ENCODE assay signal across 28 cellular contexts in genomic region chr10:28520346-28520745, GRCh38.
"Had no signal": no experiment of that assay in that cellular context is flagged by ENCODE, and none has a peak within 500 bp of the region (broad histone marks: within the 10 kb centered on the region; RNA-seq: fewer than 3 reads in every experiment).

No MANE protein-coding gene starts in this region.

- DNase-seq: activated CD4-positive, alpha-beta memory T cell treated with anti-CD3 and anti-CD28 coated beads, Interleukin-2, amount 10 ng/mL, durations not matched to agents 7 days and 5 days; activated CD4-positive, alpha-beta T cell treated with anti-CD3 and anti-CD28 coated beads for 36 hours; activated CD4-positive, alpha-beta T cell treated with anti-CD3 and anti-CD28 coated beads, Interleukin-2, amount 10 ng/mL, durations not matched to agents 7 days and 5 days; activated CD4-positive, alpha-beta T cell treated with anti-CD3 and anti-CD28 coated beads, Interleukin-2, amount 50 U/mL, for 4 hours; activated CD4-positive, CD25-positive, alpha-beta regulatory T cell; activated CD4-positive, CD25-positive, alpha-beta regulatory T cell treated with anti-CD3 and anti-CD28 coated beads, Interleukin-2, amount 50 U/mL, for 72 hours; activated effector memory CD4-positive, alpha-beta T cell treated with Interleukin-2 at 50 U/mL for 16 hours; activated gamma-delta T cell treated with Interleukin-2 at 50 U/mL for 16 hours; activated naive CD4-positive, alpha-beta T cell treated with anti-CD3 and anti-CD28 coated beads, Interleukin-2, amount 50 U/mL, for 16 hours; activated naive CD4-positive, alpha-beta T cell treated with Interleukin-2 at 50 U/mL for 16 hours; activated T-cell treated with anti-CD3 and anti-CD28 coated beads, Interleukin-2, amount 50 U/mL, for 4 hours; amygdala; aorta; central memory CD4-positive, alpha-beta T cell; cerebellar nuclear complex; colonic mucosa; effector CD8-positive, alpha-beta T cell; head of caudate nucleus; T-helper 1 cell; T-helper 17 cell; T1000 had no signal

- H3K27ac Mint-ChIP-seq: activated CD4-positive, alpha-beta memory T cell treated with anti-CD3 and anti-CD28 coated beads, Interleukin-2, amount 10 ng/mL, durations not matched to agents 7 days and 5 days; activated CD4-positive, alpha-beta T cell treated with anti-CD3 and anti-CD28 coated beads for 36 hours; activated CD4-positive, alpha-beta T cell treated with anti-CD3 and anti-CD28 coated beads, Interleukin-2, amount 10 ng/mL, durations not matched to agents 7 days and 5 days; activated naive CD8-positive, alpha-beta T cell; activated T-helper 17 cell treated with anti-CD3 and anti-CD28 coated beads, Interleukin-2, amount 50 U/mL, for 72 hours; brain; T-helper 17 cell; T-helper 2 cell treated with Interferon-gamma antibody and Interleukin-4, amounts not matched to agents 5 μg/mL and 100 μg/mL, for 36 hours had no signal

- H3K4me3 ChIP-seq: breast epithelium, cardiac muscle cell, colonic mucosa had no signal

- H3K9me3 ChIP-seq: colonic mucosa had no signal

- H3K27ac ChIP-seq: breast epithelium, cardiac muscle cell, colonic mucosa had no signal

- H3K4me1 Mint-ChIP-seq: activated CD4-positive, alpha-beta memory T cell treated with anti-CD3 and anti-CD28 coated beads, Interleukin-2, amount 10 ng/mL, durations not matched to agents 7 days and 5 days; activated CD4-positive, alpha-beta T cell treated with anti-CD3 and anti-CD28 coated beads for 36 hours; activated T-helper 17 cell treated with anti-CD3 and anti-CD28 coated beads, Interleukin-2, amount 50 U/mL, for 72 hours; brain; T-helper 17 cell had no signal

- H3K4me1 ChIP-seq: breast epithelium, colonic mucosa had no signal

- FAIRE-seq: frontal cortex had no signal

- H3K27me3 Mint-ChIP-seq: activated CD4-positive, alpha-beta T cell treated with anti-CD3 and anti-CD28 coated beads for 36 hours; activated naive CD8-positive, alpha-beta T cell; activated T-helper 17 cell treated with anti-CD3 and anti-CD28 coated beads, Interleukin-2, amount 50 U/mL, for 72 hours; brain; T-helper 17 cell had no signal

- H3K4me3 Mint-ChIP-seq: activated CD4-positive, alpha-beta memory T cell treated with anti-CD3 and anti-CD28 coated beads, Interleukin-2, amount 10 ng/mL, durations not matched to agents 7 days and 5 days; activated CD4-positive, alpha-beta T cell treated with anti-CD3 and anti-CD28 coated beads for 36 hours; activated CD4-positive, alpha-beta T cell treated with anti-CD3 and anti-CD28 coated beads, Interleukin-2, amount 10 ng/mL, durations not matched to agents 7 days and 5 days; activated naive CD8-positive, alpha-beta T cell; activated T-cell treated with anti-CD3 and anti-CD28 coated beads, Interleukin-2, amount 50 U/mL, for 4 hours; activated T-helper 17 cell treated with anti-CD3 and anti-CD28 coated beads, Interleukin-2, amount 50 U/mL, for 72 hours; brain; T-helper 17 cell; T-helper 2 cell treated with Interferon-gamma antibody and Interleukin-4, amounts not matched to agents 5 μg/mL and 100 μg/mL, for 36 hours had no signal

- H3K36me3 ChIP-seq: breast epithelium, colonic mucosa had no signal

- H3K27me3 ChIP-seq: breast epithelium, cardiac muscle cell, colonic mucosa had no signal
